15 cellular contexts compared by ENCODE assay signal in the genomic region with DNA sequence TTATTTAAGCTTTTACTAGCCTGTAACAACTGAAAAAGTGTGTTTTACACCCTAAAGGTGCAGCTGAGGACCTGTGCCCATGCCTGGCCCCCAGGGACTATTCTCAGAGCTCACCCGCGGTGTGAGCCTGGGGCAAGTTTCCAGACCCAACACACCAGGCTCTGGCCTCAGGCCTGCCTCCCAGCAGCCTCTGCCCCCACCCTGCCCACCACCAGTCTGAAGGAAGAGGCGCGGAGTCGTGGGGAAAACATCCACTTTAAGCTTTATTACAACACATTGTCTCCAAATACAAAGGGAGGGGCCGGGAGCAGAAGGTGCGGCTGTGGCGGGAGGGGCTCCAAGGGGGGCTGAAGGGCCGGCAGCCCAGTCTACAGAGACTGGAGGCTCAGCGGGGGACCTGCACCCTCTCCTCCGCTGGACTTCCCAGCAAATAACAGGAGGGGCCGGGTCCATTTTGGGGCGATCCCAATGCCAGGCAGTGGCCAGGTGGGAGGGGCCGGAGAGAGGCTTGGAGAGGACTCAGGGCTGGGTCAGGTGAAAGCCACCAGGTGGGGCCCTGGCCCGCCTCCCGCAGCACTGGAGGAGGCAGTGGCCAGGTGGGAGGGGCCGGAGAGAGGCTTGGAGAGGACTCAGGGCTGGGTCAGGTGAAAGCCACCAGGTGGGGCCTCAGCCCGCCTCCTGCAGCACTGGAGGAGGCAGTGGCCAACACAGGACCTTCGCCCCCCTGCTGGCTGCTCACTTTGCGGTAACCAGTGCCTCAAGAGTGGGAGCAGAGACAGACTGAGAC. TPM values are rescaled to one million over a fixed set of nuclear protein-coding genes. Genes with fewer than 3 reads are reported as not detected.
DNase-seq lines count a peak whose midpoint lies in the region; ATAC-seq, FAIRE-seq and TF ChIP-seq lines count a peak whose summit lies in the region.
"Had no signal": no experiment of that assay in that cellular context is flagged by ENCODE, and none has a peak within 500 bp of the region (broad histone marks: within the 10 kb centered on the region; RNA-seq: fewer than 3 reads in every experiment).

No MANE protein-coding gene starts in this region.

- no peak for TF ChIP-seq POLR2A in endothelial cell of umbilical vein (IDR thresholded peaks at IDR 0.05; ENCODE audit: low read depth, low read length)
- TF ChIP-seq POLR2A in stomach (IDR thresholded peaks at IDR 0.05), result no peak

- H2AFZ ChIP-seq in endothelial cell of umbilical vein (ENCODE audit: low read depth, low read length), result no peak overlapping the region

- no peak overlapping the region for H3K27ac ChIP-seq in endothelial cell of umbilical vein (ENCODE audit: insufficient read depth, low read depth, low read length)
- peak overlapping the region in 2 of 5 donors; percentile 8 to 53 for H3K27ac ChIP-seq in stomach
- H3K27ac ChIP-seq: SJCRH30 had no signal

- no peak for FAIRE-seq in endothelial cell of umbilical vein (lab: Jason Lieb, UNC)

- dilution Hi-C loops in endothelial cell of umbilical vein (cut with MboI; ENCODE audit: extremely low pct_ligation_motif_present, low sequenced_read_pairs), result no loop called here

- WGBS in stomach, 5 donors, result 27 to 60% (median 41%) methylated on average over 19 to 20 of the region's 20 CpGs

- H4K20me1 ChIP-seq in endothelial cell of umbilical vein (replicated peaks; ENCODE audit: control insufficient read depth, extremely low read depth, insufficient read depth, low read length), result no peaks in the 10 kb centered on the region

- no peak for TF ChIP-seq EP300 in stomach (IDR thresholded peaks at IDR 0.05)

- no peaks in the 10 kb centered on the region for H3K79me2 ChIP-seq in endothelial cell of umbilical vein (ENCODE audit: control insufficient read depth, insufficient read depth, low read length)

- POLR2A ChIA-PET in endothelial cell of umbilical vein (lab: Charles Lee), result no interaction called here

- no peaks in the 10 kb centered on the region for H3K27me3 ChIP-seq in endothelial cell of umbilical vein (ENCODE audit: control insufficient read depth in 2 of 2, insufficient read depth in 2 of 2, low read length in 2 of 2)
- peaks cover 0 to 48% (median 0%) of the 10 kb centered on the region in 3 donors for H3K27me3 ChIP-seq in stomach
- H3K27me3 ChIP-seq: SJCRH30 had no signal

- H3K4me3 ChIP-seq in endothelial cell of umbilical vein (replicated peaks in 1 of 3; ENCODE audit: insufficient read depth in 1 of 3, low read depth in 1 of 3, low read length in 3 of 3) (no peak overlapping the region), stomach (no peak overlapping the region)
- H3K4me3 ChIP-seq: SJCRH30 had no signal

- DNase-seq in NCI-H187 (lab: John Stamatoyannopoulos, UW) (peak; percentile 74 to 77), NCI-H187 treated with DMSO at 0.1 percent for 48 hours (lab: John Stamatoyannopoulos, UW) (no peak), NCI-H510A (lab: John Stamatoyannopoulos, UW) (peak; percentile 71), endothelial cell of umbilical vein (ENCODE audit: low read depth, low spot score) (no peak), stomach (peak; percentile 94)
- DNase-seq in effector CD8-positive, alpha-beta T cell (lab: John Stamatoyannopoulos, UW), result no peak
- DNase-seq: activated CD4-positive, CD25-positive, alpha-beta regulatory T cell; NCI-H1930; SJCRH30; stimulated activated CD4-positive, alpha-beta T cell treated with anti-CD3 and anti-CD28 coated beads, Interleukin-15, amount 100 ng/mL, for 24 hours had no signal

- BruUV-seq in endothelial cell of umbilical vein (replicated peaks; lab: Mats Ljungman, UMichigan), result TSS peak; percentile 12

- no peak overlapping the region for H3K9ac ChIP-seq in endothelial cell of umbilical vein (replicated peaks; ENCODE audit: extremely low read depth, insufficient read depth, low read length)

- no peaks in the 10 kb centered on the region for H3K9me1 ChIP-seq in endothelial cell of umbilical vein (replicated peaks; ENCODE audit: control insufficient read depth, extremely low read depth, insufficient read depth, low read length)

- TF ChIP-seq CTCF in endothelial cell of umbilical vein (IDR thresholded peaks at IDR 0.05; ENCODE audit: extremely low read depth in 1 of 2, insufficient read depth in 1 of 2, low read depth in 1 of 2, low read length in 2 of 2) (no peak), stomach (IDR thresholded peaks at IDR 0.05) (peak in 4 of 7 experiments; percentile 14 to 68 (median 53))

- H3K36me3 ChIP-seq in endothelial cell of umbilical vein (ENCODE audit: control insufficient read depth in 2 of 2, extremely low read depth in 1 of 2, insufficient read depth in 2 of 2, low read length in 2 of 2) (peaks cover 0 to 3% of the 10 kb centered on the region in 2 experiments), stomach (peaks cover 0 to 10% (median 8%) of the 10 kb centered on the region in 4 donors)
- H3K36me3 ChIP-seq: SJCRH30 had no signal

- no peak for ATAC-seq in GM19455 (IDR thresholded peaks at IDR 0.05; ENCODE audit: unreplicated experiment)
- no peak for ATAC-seq in GM18867 (IDR thresholded peaks at IDR 0.05; ENCODE audit: unreplicated experiment)
- ATAC-seq: activated T-helper 17 cell treated with anti-CD3 and anti-CD28 coated beads, Interleukin-2, amount 50 U/mL, for 72 hours had no signal

- H3K9me3 ChIP-seq in endothelial cell of umbilical vein (replicated peaks; ENCODE audit: control insufficient read depth, insufficient read depth, low read length) (no peaks in the 10 kb centered on the region), stomach (no peaks in the 10 kb centered on the region)
- H3K9me3 ChIP-seq: SJCRH30 had no signal

- CTCF ChIA-PET in endothelial cell of umbilical vein (lab: Charles Lee), result interaction anchor here (0.6 to 2.4 kb wide), 5 partner anchors 7 to 99 kb away, joined by 3 to 11 read pairs (median 4); no protein-coding TSS in a partner anchor

- no peaks in the 10 kb centered on the region for H3K4me1 ChIP-seq in endothelial cell of umbilical vein (ENCODE audit: control insufficient read depth, extremely low read depth, insufficient read depth, low read length)
- H3K4me1 ChIP-seq in stomach, result peaks cover 16 to 46% (median 31%) of the 10 kb centered on the region in 4 donors

- no peak overlapping the region for H3K4me2 ChIP-seq in endothelial cell of umbilical vein (ENCODE audit: insufficient read depth, low read length)

- intact Hi-C loops in endothelial cell of umbilical vein (cut with micrococcal nuclease) (no loop called here), stomach (cut with DNase I; ENCODE audit: low total_unique reads) (no loop called here)

TF ChIP-seq in endothelial cell of umbilical vein, 7 proteins besides CTCF, POLR2A, EP300 and RAD21 (continues in another document):
- TF ChIP-seq MYC (IDR thresholded peaks at IDR 0.05; ENCODE audit: low read depth, low read length) (no peak), POLR2AphosphoS5 (IDR thresholded peaks at IDR 0.05; ENCODE audit: insufficient read depth, low read depth, low read length) (no peak), JUN (IDR thresholded peaks at IDR 0.05; ENCODE audit: borderline replicate concordance, insufficient read depth, insufficient read length, low read depth) (no peak), EZH2 (IDR thresholded peaks at IDR 0.05; ENCODE audit: borderline replicate concordance, low read depth, low read length, severe bottlenecking) (no peak)

RNA-seq across cellular contexts. Expression of a gene that starts 18.1 kb away (rescaled TPM):
- total RNA-seq in endothelial cell of umbilical vein (5.9 and 8.7 TPM in 2 replicates), stomach (10 to 100 TPM in 1 of 5 donors, 1 to 10 TPM in 3, under 1 TPM in 1; 0.58 to 31.6 (median 1.5) TPM)
- polyA plus RNA-seq in endothelial cell of umbilical vein (4.6 and 6.0 TPM in 2 replicates), stomach (1 to 10 TPM; 2.4 to 2.9 (median 2.8) TPM)
- polyA plus RNA-seq in endothelial cell of umbilical vein (2011; cell fraction: cytosol; rRNA removed), result 5.1 and 6.6 TPM in 2 replicates
- 13.2 and 16.4 TPM in 2 replicates for polyA plus RNA-seq in endothelial cell of umbilical vein (2011; cell fraction: nucleus; rRNA removed)
- polyA plus RNA-seq in endothelial cell of umbilical vein (2012), result 4.3 and 11.1 TPM in 2 replicates
- 2.1 and 6.7 TPM in 2 replicates for polyA minus RNA-seq in endothelial cell of umbilical vein
- polyA minus RNA-seq in endothelial cell of umbilical vein (2011; cell fraction: cytosol; rRNA and poly(A)+ RNA removed), result 6.1 TPM
- polyA minus RNA-seq in endothelial cell of umbilical vein (2011; cell fraction: nucleus; rRNA and poly(A)+ RNA removed), result 2.9 and 3.4 TPM in 2 replicates

RNA-seq across cellular contexts. Expression of a gene that starts 31.1 kb away (rescaled TPM):
- total RNA-seq in endothelial cell of umbilical vein (not detected in 2 replicates), stomach (not detected)
- polyA plus RNA-seq in endothelial cell of umbilical vein (not detected in 2 replicates), stomach (under 1 TPM in 1 of 3 donors, not detected in 2; 0.50 TPM)
- polyA plus RNA-seq in endothelial cell of umbilical vein (2011; cell fraction: cytosol; rRNA removed), result not detected in 2 replicates
- not detected in 2 replicates for polyA plus RNA-seq in endothelial cell of umbilical vein (2011; cell fraction: nucleus; rRNA removed)
- polyA plus RNA-seq in endothelial cell of umbilical vein (2012), result not detected in 2 replicates
- polyA minus RNA-seq in endothelial cell of umbilical vein, result not detected in 2 replicates
- not detected for polyA minus RNA-seq in endothelial cell of umbilical vein (2011; cell fraction: cytosol; rRNA and poly(A)+ RNA removed)
- polyA minus RNA-seq in endothelial cell of umbilical vein (2011; cell fraction: nucleus; rRNA and poly(A)+ RNA removed), result not detected in 2 replicates
- total RNA-seq: A172; activated T-helper 17 cell treated with anti-CD3 and anti-CD28 coated beads, Interleukin-2, amount 50 U/mL, for 72 hours; SJCRH30 had no signal
- polyA plus RNA-seq: esophagus had no signal

RNA-seq across cellular contexts. Expression of a gene that starts 44.1 kb away (rescaled TPM):
- total RNA-seq in endothelial cell of umbilical vein (not detected in 2 replicates), stomach (not detected)
- polyA plus RNA-seq in endothelial cell of umbilical vein (not detected in 2 replicates), stomach (not detected)
- not detected in 2 replicates for polyA plus RNA-seq in endothelial cell of umbilical vein (2011; cell fraction: cytosol; rRNA removed)
- polyA plus RNA-seq in endothelial cell of umbilical vein (2011; cell fraction: nucleus; rRNA removed), result not detected in 2 replicates
- polyA plus RNA-seq in endothelial cell of umbilical vein (2012), result not detected in 2 replicates
- polyA minus RNA-seq in endothelial cell of umbilical vein, result not detected in 2 replicates
- not detected for polyA minus RNA-seq in endothelial cell of umbilical vein (2011; cell fraction: cytosol; rRNA and poly(A)+ RNA removed)
- not detected in 2 replicates for polyA minus RNA-seq in endothelial cell of umbilical vein (2011; cell fraction: nucleus; rRNA and poly(A)+ RNA removed)
- total RNA-seq: A172; activated T-helper 17 cell treated with anti-CD3 and anti-CD28 coated beads, Interleukin-2, amount 50 U/mL, for 72 hours; SJCRH30 had no signal
- polyA plus RNA-seq: esophagus had no signal

RNA-seq across cellular contexts. Expression of a gene that starts 54.3 kb away (rescaled TPM):
- total RNA-seq in endothelial cell of umbilical vein, result not detected in 2 replicates
- polyA plus RNA-seq in endothelial cell of umbilical vein, result not detected in 2 replicates
- not detected in 2 replicates for polyA plus RNA-seq in endothelial cell of umbilical vein (2011; cell fraction: cytosol; rRNA removed)
- polyA plus RNA-seq in endothelial cell of umbilical vein (2011; cell fraction: nucleus; rRNA removed), result not detected in 2 replicates
- polyA plus RNA-seq in endothelial cell of umbilical vein (2012), result not detected in 2 replicates
- polyA minus RNA-seq in endothelial cell of umbilical vein, result not detected in 2 replicates
- polyA minus RNA-seq in endothelial cell of umbilical vein (2011; cell fraction: cytosol; rRNA and poly(A)+ RNA removed), result not detected
- polyA minus RNA-seq in endothelial cell of umbilical vein (2011; cell fraction: nucleus; rRNA and poly(A)+ RNA removed), result not detected in 2 replicates
- total RNA-seq in stomach, result not detected
- not detected for polyA plus RNA-seq in stomach
- total RNA-seq: A172; activated T-helper 17 cell treated with anti-CD3 and anti-CD28 coated beads, Interleukin-2, amount 50 U/mL, for 72 hours; SJCRH30 had no signal
- polyA plus RNA-seq: esophagus had no signal

Comparison
In these comparisons a context has a peak if more than half of its experiments do, and no peak if none do; other contexts are left out.
1. DNase-seq: peak in NCI-H187 (2 of 2), NCI-H510A (single experiment) and stomach (single experiment); none in NCI-H187 treated with DMSO at 0.1 percent for 48 hours (single experiment), endothelial cell of umbilical vein (single experiment) and effector CD8-positive, alpha-beta T cell (single experiment).
2. CTCF ChIP-seq: peak in stomach (4 of 7); none in endothelial cell of umbilical vein (0 of 2).